Comparison of ENCODE assay signal across 13 cellular contexts in genomic region chr16:29315916-29316517, GRCh38.
DNase-seq lines count a peak whose midpoint lies in the region; ATAC-seq, FAIRE-seq and TF ChIP-seq lines count a peak whose summit lies in the region.
"Had no signal": no experiment of that assay in that cellular context is flagged by ENCODE, and none has a peak within 500 bp of the region (broad histone marks: within the 10 kb centered on the region; RNA-seq: fewer than 3 reads in every experiment).

No MANE protein-coding gene starts in this region.

- H3K79me1 ChIP-seq in IMR-90 (ENCODE audit: low read depth in 1 of 2, low read length in 2 of 2), result peaks cover 0 to 12% of the 10 kb centered on the region in 2 experiments; a peak in 2 of 4 replicates

- H3K27ac ChIP-seq in A673 (ENCODE audit: low read depth, low read length, poor library complexity, severe bottlenecking), result no peak overlapping the region
- H3K27ac ChIP-seq in IMR-90 (ENCODE audit: insufficient read depth, low read length), result peak overlapping the region; percentile 83
- H3K27ac ChIP-seq in keratinocyte (ENCODE audit: control insufficient read depth, insufficient read depth, low read length), result no peak overlapping the region
- H3K27ac ChIP-seq: HL-60 had no signal

- CTCF ChIA-PET in A673 (lab: Charles Lee) (no interaction called here), IMR-90 (lab: Yijun Ruan, JAX) (no interaction called here)

- H3K14ac ChIP-seq in IMR-90 (replicated peaks; ENCODE audit: low read depth, low read length), result peak overlapping the region; percentile 93

- no peak overlapping the region for H3K4me3 ChIP-seq in A673 (ENCODE audit: low read depth, low read length, poor library complexity, severe bottlenecking)
- H3K4me3 ChIP-seq in IMR-90 (ENCODE audit: insufficient read depth, low read depth, low read length), result no peak overlapping the region
- no peak overlapping the region for H3K4me3 ChIP-seq in keratinocyte (ENCODE audit: control insufficient read depth in 2 of 3, extremely low read depth in 1 of 3, insufficient read depth in 2 of 3, low read depth in 1 of 3, low read length in 3 of 3)

- BruUV-seq in A673 (replicated peaks; lab: Mats Ljungman, UMichigan), result no TSS peak
- no TSS peak for BruUV-seq in IMR-90 (replicated peaks; lab: Mats Ljungman, UMichigan)

- peak overlapping the region; percentile 100 for H2AK5ac ChIP-seq in IMR-90 (ENCODE audit: low read depth, low read length)

- peak overlapping the region; percentile 58 for H3K18ac ChIP-seq in IMR-90 (ENCODE audit: low read depth, low read length)

- H3K9ac ChIP-seq in IMR-90 (ENCODE audit: low read depth, low read length) (peak overlapping the region; percentile 12), keratinocyte (ENCODE audit: control insufficient read depth, extremely low read depth, insufficient read depth, low read length) (no peak overlapping the region)

- no peaks in the 10 kb centered on the region for H3K27me3 ChIP-seq in A673 (replicated peaks; ENCODE audit: insufficient read depth, low read depth, low read length, poor library complexity)
- no peaks in the 10 kb centered on the region for H3K27me3 ChIP-seq in IMR-90 (ENCODE audit: control insufficient read depth, insufficient read depth, low read length)
- no peaks in the 10 kb centered on the region for H3K27me3 ChIP-seq in keratinocyte (ENCODE audit: control insufficient read depth, extremely low read depth, insufficient read depth, low read length)

- peak overlapping the region; percentile 96; the same call in 2 of the 3 replicates for H2BK15ac ChIP-seq in IMR-90 (ENCODE audit: low read depth, low read length)

- peak overlapping the region; percentile 96 for H3K4ac ChIP-seq in IMR-90 (ENCODE audit: low read depth, low read length)

- no peak overlapping the region for H2AK9ac ChIP-seq in IMR-90 (replicated peaks; ENCODE audit: low read depth, low read length, poor library complexity)

- no peak overlapping the region for H2AFZ ChIP-seq in IMR-90 (replicated peaks; ENCODE audit: low read length, poor library complexity)
- H2AFZ ChIP-seq in keratinocyte (ENCODE audit: control insufficient read depth, low read length), result no peak overlapping the region

- H3K4me1 ChIP-seq in A673 (ENCODE audit: insufficient read depth, low read length, poor library complexity, severe bottlenecking) (no peaks in the 10 kb centered on the region), IMR-90 (ENCODE audit: control insufficient read depth, insufficient read depth, low read length) (peaks cover 17% of the 10 kb centered on the region; the same call in 1 of the 2 replicates), keratinocyte (ENCODE audit: control insufficient read depth, extremely low read depth, insufficient read depth, low read length) (no peaks in the 10 kb centered on the region)

- intact Hi-C loops in A673 (cut with micrococcal nuclease; ENCODE audit: unreplicated experiment), result no loop called here
- intact Hi-C loops in IMR-90 (cut with micrococcal nuclease), result no loop called here

- H3K4me2 ChIP-seq in IMR-90 (ENCODE audit: low read depth, low read length) (no peak overlapping the region), keratinocyte (ENCODE audit: control insufficient read depth, extremely low read depth, insufficient read depth, low read depth, low read length) (no peak overlapping the region)

- POLR2A ChIA-PET in A673 (lab: Charles Lee; ENCODE audit: low non-redundant PET), result no interaction called here
- POLR2A ChIA-PET in IMR-90 (lab: Charles Lee; ENCODE audit: unreplicated experiment), result no interaction called here

- in situ Hi-C loops in IMR-90 (cut with MboI; ENCODE audit: low sequenced_read_pairs), result no loop called here

- TF ChIP-seq CTCF in A673 (conservative IDR thresholded peaks at IDR 0.05; ENCODE audit: low read depth, low read length) (no peak), IMR-90 (conservative IDR thresholded peaks at IDR 0.05; ENCODE audit: low read depth, low read length) (no peak), keratinocyte (optimal IDR thresholded peaks at IDR 0.05 in 1 of 3, IDR thresholded peaks at IDR 0.05 in 1 of 3, conservative IDR thresholded peaks at IDR 0.05 in 1 of 3; ENCODE audit: extremely low read depth in 1 of 3, insufficient read depth in 2 of 3, low read length in 3 of 3) (peak in 2 of 3 experiments; percentile 9 to 11), GM10266 (IDR thresholded peaks at IDR 0.05; ENCODE audit: control insufficient read depth, insufficient read depth, low read depth, missing control alignments) (no peak)

- H3K23ac ChIP-seq in IMR-90 (ENCODE audit: low read depth, low read length), result peak overlapping the region; percentile 71; the same call in 1 of the 2 replicates

- peak; percentile 12; the same call in 1 of the 2 replicates for TF ChIP-seq RAD21 in IMR-90 (IDR thresholded peaks at IDR 0.05; ENCODE audit: low read length)

- H3K9me1 ChIP-seq in IMR-90 (ENCODE audit: insufficient read depth, low read length) (peaks cover 10% of the 10 kb centered on the region; the same call in 1 of the 2 replicates), keratinocyte (ENCODE audit: control insufficient read depth, extremely low read depth, insufficient read depth, low read length) (no peaks in the 10 kb centered on the region)

- H2BK5ac ChIP-seq in IMR-90 (ENCODE audit: low read depth, low read length, poor library complexity, severe bottlenecking), result no peak overlapping the region

- no peak overlapping the region for H3K56ac ChIP-seq in IMR-90 (ENCODE audit: extremely low read depth, insufficient read depth, low read length)

- H4K5ac ChIP-seq in IMR-90 (ENCODE audit: low read depth, low read length), result peak overlapping the region; percentile 91

- H3K79me2 ChIP-seq in keratinocyte (ENCODE audit: control insufficient read depth, insufficient read depth, low read length), result no peaks in the 10 kb centered on the region

- DNase-seq in A673 (ENCODE audit: low spot score) (peak; percentile 8), IMR-90 (no peak), RPMI8226 (peak; percentile 81), keratinocyte (ENCODE audit: low read depth, low spot score) (no peak), GM10266 (ENCODE audit: extremely low spot score) (no peak), D341Med (ENCODE audit: low spot score) (no peak), NAMALWA (ENCODE audit: low spot score) (no peak)
- DNase-seq in activated CD4-positive, alpha-beta T cell treated with anti-CD3 and anti-CD28 coated beads for 48 hours, result no peak
- DNase-seq: AML-193, amygdala, NCI-H2029 treated with DMSO at 0.1 percent for 48 hours, T-helper 1 cell had no signal

- FAIRE-seq in keratinocyte (lab: Jason Lieb, UNC), result no peak

- H2BK120ac ChIP-seq in IMR-90 (ENCODE audit: low read depth, low read length), result peak overlapping the region; percentile 81

- H3K9me3 ChIP-seq in A673 (ENCODE audit: low read depth, low read length, poor library complexity, severe bottlenecking), result no peaks in the 10 kb centered on the region
- H3K9me3 ChIP-seq in IMR-90 (ENCODE audit: control insufficient read depth, insufficient read depth, low read length), result no peaks in the 10 kb centered on the region
- H3K9me3 ChIP-seq in keratinocyte (ENCODE audit: control insufficient read depth, low read depth, low read length), result no peaks in the 10 kb centered on the region

- dilution Hi-C loops in IMR-90 (cut with HindIII; ENCODE audit: low sequenced_read_pairs, unreplicated experiment), result no loop called here
- dilution Hi-C loops in keratinocyte (cut with MboI; ENCODE audit: extremely low pct_ligation_motif_present, low sequenced_read_pairs), result no loop called here

- H4K8ac ChIP-seq in IMR-90 (ENCODE audit: low read depth in 2 of 2, low read length in 2 of 2), result peak overlapping the region; percentile 57 to 83; a peak in 3 of 4 replicates

- no peak for TF ChIP-seq POLR2A in IMR-90 (IDR thresholded peaks at IDR 0.05; ENCODE audit: low read depth, low read length)

- peak overlapping the region; percentile 79 for H2BK20ac ChIP-seq in IMR-90 (ENCODE audit: low read depth, low read length)

- H4K91ac ChIP-seq in IMR-90 (ENCODE audit: insufficient read depth, low read depth, low read length), result peak overlapping the region; percentile 93

- H3K36me3 ChIP-seq in A673 (ENCODE audit: insufficient read depth, low read length, poor library complexity, severe bottlenecking), result no peaks in the 10 kb centered on the region
- H3K36me3 ChIP-seq in IMR-90 (ENCODE audit: control insufficient read depth, insufficient read depth, low read length), result no peaks in the 10 kb centered on the region; the same call in 1 of the 2 replicates
- no peaks in the 10 kb centered on the region for H3K36me3 ChIP-seq in keratinocyte (ENCODE audit: control insufficient read depth in 2 of 2, extremely low read depth in 1 of 2, insufficient read depth in 2 of 2, low read length in 2 of 2)

- no peak for ATAC-seq in IMR-90 (ENCODE audit: low read depth)

- H4K20me1 ChIP-seq in IMR-90 (ENCODE audit: insufficient read depth, low read length), result no peaks in the 10 kb centered on the region
- H4K20me1 ChIP-seq in keratinocyte (ENCODE audit: control insufficient read depth, extremely low read depth, insufficient read depth, low read length), result no peaks in the 10 kb centered on the region

- WGBS in IMR-90 (ENCODE audit: extremely low coverage in 2 of 2, insufficient read length in 1 of 2), 2 experiments, result 84% methylated on average over 7 of the region's 12 CpGs; no CpG with 5 or more reads in 1 of the 2 experiments

TF ChIP-seq in IMR-90, 13 proteins besides CTCF, POLR2A, EP300 and RAD21:
- TF ChIP-seq MAZ (IDR thresholded peaks at IDR 0.05; ENCODE audit: borderline replicate concordance, low read depth, low read length) (no peak), MXI1 (IDR thresholded peaks at IDR 0.05; ENCODE audit: borderline replicate concordance, low read depth, low read length) (no peak), CHD1 (IDR thresholded peaks at IDR 0.05; ENCODE audit: low read depth, low read length) (no peak), BHLHE40 (IDR thresholded peaks at IDR 0.05; ENCODE audit: low read depth, low read length) (no peak), ELK1 (IDR thresholded peaks at IDR 0.05; ENCODE audit: borderline replicate concordance, low read depth, low read length) (no peak), RCOR1 (IDR thresholded peaks at IDR 0.05; ENCODE audit: insufficient replicate concordance, low read length) (no peak)
TF ChIP-seq in IMR-90: peak in this region for 0.

Comparison
In these comparisons a context has a peak if more than half of its experiments do, and no peak if none do; other contexts are left out.
1. DNase-seq: peak in A673 (single experiment) and RPMI8226 (single experiment); none in IMR-90 (single experiment), keratinocyte (single experiment), GM10266 (single experiment), activated CD4-positive, alpha-beta T cell treated with anti-CD3 and anti-CD28 coated beads for 48 hours (single experiment), D341Med (single experiment) and NAMALWA (single experiment).
2. CTCF ChIP-seq: peak in keratinocyte (2 of 3); none in A673 (single experiment), IMR-90 (single experiment) and GM10266 (single experiment).